ENCODE assay signal across 28 cellular contexts in the genomic region with DNA sequence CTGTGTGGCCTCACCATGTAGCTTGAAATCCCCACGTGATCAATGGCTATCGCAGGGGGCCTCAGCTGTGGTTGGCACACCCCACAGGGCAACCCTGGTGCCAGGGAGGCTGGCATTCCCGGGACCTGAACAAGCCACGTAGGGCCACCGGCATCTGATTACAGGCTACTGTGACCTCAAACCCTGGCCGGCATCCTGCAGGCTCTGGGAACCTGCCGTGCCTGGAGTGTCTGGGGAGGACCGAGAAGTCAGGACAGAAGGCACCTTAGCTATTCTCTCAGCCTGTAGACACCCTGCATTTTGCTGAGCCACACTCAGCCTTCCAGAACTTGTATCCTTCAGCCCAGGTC.
"Had no signal": no experiment of that assay in that cellular context is flagged by ENCODE, and none has a peak within 500 bp of the region (broad histone marks: within the 10 kb centered on the region; RNA-seq: fewer than 3 reads in every experiment).

No MANE protein-coding gene starts in this region.

- ATAC-seq: activated CD4-positive, alpha-beta T cell treated with anti-CD3 and anti-CD28 coated beads for 36 hours; effector memory CD8-positive, alpha-beta T cell; left cardiac atrium; naive thymus-derived CD4-positive, alpha-beta T cell; sciatic nerve; stimulated activated naive CD8-positive, alpha-beta T cell treated with anti-CD3 and anti-CD28 coated beads, Interleukin-15, amount 100 ng/mL, for 72 hours had no signal

- H3K79me2 ChIP-seq: hepatocyte had no signal

- DNase-seq: activated CD4-positive, alpha-beta T cell treated with anti-CD3 and anti-CD28 coated beads for 36 hours; activated CD4-positive, CD25-positive, alpha-beta regulatory T cell; activated effector memory CD4-positive, alpha-beta T cell treated with anti-CD3 and anti-CD28 coated beads, Interleukin-2, amount 50 U/mL, for 16 hours; activated naive CD4-positive, alpha-beta T cell treated with anti-CD3 and anti-CD28 coated beads for 36 hours; activated naive CD8-positive, alpha-beta T cell treated with anti-CD3 and anti-CD28 coated beads, Interleukin-2, amount 10 ng/mL, durations not matched to agents 7 days and 5 days; amniotic stem cell; brain microvascular endothelial cell; cortex of kidney; effector memory CD8-positive, alpha-beta T cell; gastrocnemius medialis; left cardiac atrium; mammary epithelial cell; naive thymus-derived CD4-positive, alpha-beta T cell; occipital lobe; posterior cingulate gyrus; stimulated activated CD4-positive, alpha-beta T cell treated with anti-CD3 and anti-CD28 coated beads, Interleukin-4, amount 100 ng/mL, for 4 hours; stimulated activated CD8-positive, alpha-beta memory T cell treated with anti-CD3 and anti-CD28 coated beads, Interleukin-4, amount 100 ng/mL, for 48 hours; stimulated activated naive CD8-positive, alpha-beta T cell treated with anti-CD3 and anti-CD28 coated beads, Interleukin-15, amount 100 ng/mL, for 72 hours; uterus had no signal

- H3K27me3 ChIP-seq: brain microvascular endothelial cell, gastrocnemius medialis, hepatocyte, uterus had no signal

- H3K36me3 Mint-ChIP-seq: activated naive CD8-positive, alpha-beta T cell treated with anti-CD3 and anti-CD28 coated beads, Interleukin-2, amount 10 ng/mL, durations not matched to agents 7 days and 5 days; naive thymus-derived CD4-positive, alpha-beta T cell; stimulated activated memory B cell treated with anti-CD40 and anti-IgM and Interleukin-4, amounts not matched to agents 10 μg/mL and 1 μg/mL and 100 μg/mL, for 72 hours; type B pancreatic cell had no signal

- H3K4me3 ChIP-seq: gastrocnemius medialis, hepatocyte, uterus had no signal

- H3K9me3 Mint-ChIP-seq: activated naive CD4-positive, alpha-beta T cell treated with anti-CD3 and anti-CD28 coated beads for 36 hours; activated naive CD8-positive, alpha-beta T cell treated with anti-CD3 and anti-CD28 coated beads, Interleukin-2, amount 10 ng/mL, durations not matched to agents 7 days and 5 days; activated T-helper 1 cell treated with anti-CD3 and anti-CD28 coated beads, Interleukin-12 subunit alpha, Interleukin-12 subunit beta, Interleukin-2, Interleukin-4 antibody, amounts not matched to agents 30 ng/mL and 10 ng/mL and 1 ng/mL, durations not matched to agents 14 hours and 24 hours and 36 hours; effector memory CD8-positive, alpha-beta T cell; mesothelial cell of epicardium; naive thymus-derived CD4-positive, alpha-beta T cell; stimulated activated memory B cell treated with anti-CD40 and anti-IgM and Interleukin-4, amounts not matched to agents 10 μg/mL and 1 μg/mL and 100 μg/mL, for 72 hours; stimulated activated naive CD8-positive, alpha-beta T cell treated with anti-CD3 and anti-CD28 coated beads, Interleukin-15, amount 100 ng/mL, for 72 hours; type B pancreatic cell had no signal

- H3K4me1 Mint-ChIP-seq: activated CD4-positive, alpha-beta T cell treated with anti-CD3 and anti-CD28 coated beads for 36 hours; naive thymus-derived CD4-positive, alpha-beta T cell; stimulated activated memory B cell treated with anti-CD40 and anti-IgM and Interleukin-4, amounts not matched to agents 10 μg/mL and 1 μg/mL and 100 μg/mL, for 72 hours; stimulated activated naive CD8-positive, alpha-beta T cell treated with anti-CD3 and anti-CD28 coated beads, Interleukin-15, amount 100 ng/mL, for 72 hours had no signal

- H3K9me3 ChIP-seq: gastrocnemius medialis, uterus had no signal

- H3K36me3 ChIP-seq: gastrocnemius medialis, uterus had no signal

- H3K27me3 Mint-ChIP-seq: activated CD4-positive, alpha-beta T cell treated with anti-CD3 and anti-CD28 coated beads for 36 hours; activated naive CD8-positive, alpha-beta T cell treated with anti-CD3 and anti-CD28 coated beads, Interleukin-2, amount 10 ng/mL, durations not matched to agents 7 days and 5 days; stimulated activated memory B cell treated with anti-CD40 and anti-IgM and Interleukin-4, amounts not matched to agents 10 μg/mL and 1 μg/mL and 100 μg/mL, for 72 hours had no signal

- H3K4me1 ChIP-seq: uterus had no signal

- FAIRE-seq: astrocyte, keratinocyte, small intestine had no signal

- H2AFZ ChIP-seq: hepatocyte had no signal

- H3K4me3 Mint-ChIP-seq: activated CD4-positive, alpha-beta T cell treated with anti-CD3 and anti-CD28 coated beads for 36 hours; activated naive CD4-positive, alpha-beta T cell treated with anti-CD3 and anti-CD28 coated beads for 36 hours; activated naive CD8-positive, alpha-beta T cell treated with anti-CD3 and anti-CD28 coated beads, Interleukin-2, amount 10 ng/mL, durations not matched to agents 7 days and 5 days; activated T-helper 1 cell treated with anti-CD3 and anti-CD28 coated beads, Interleukin-12 subunit alpha, Interleukin-12 subunit beta, Interleukin-2, Interleukin-4 antibody, amounts not matched to agents 30 ng/mL and 10 ng/mL and 1 ng/mL, durations not matched to agents 14 hours and 24 hours and 36 hours; effector memory CD8-positive, alpha-beta T cell; mesothelial cell of epicardium; naive thymus-derived CD4-positive, alpha-beta T cell; stimulated activated memory B cell treated with anti-CD40 and anti-IgM and Interleukin-4, amounts not matched to agents 10 μg/mL and 1 μg/mL and 100 μg/mL, for 72 hours; stimulated activated naive CD8-positive, alpha-beta T cell treated with anti-CD3 and anti-CD28 coated beads, Interleukin-15, amount 100 ng/mL, for 72 hours; type B pancreatic cell had no signal

- H3K27ac Mint-ChIP-seq: activated CD4-positive, alpha-beta T cell treated with anti-CD3 and anti-CD28 coated beads for 36 hours; activated naive CD4-positive, alpha-beta T cell treated with anti-CD3 and anti-CD28 coated beads for 36 hours; activated naive CD8-positive, alpha-beta T cell treated with anti-CD3 and anti-CD28 coated beads, Interleukin-2, amount 10 ng/mL, durations not matched to agents 7 days and 5 days; activated T-helper 1 cell treated with anti-CD3 and anti-CD28 coated beads, Interleukin-12 subunit alpha, Interleukin-12 subunit beta, Interleukin-2, Interleukin-4 antibody, amounts not matched to agents 30 ng/mL and 10 ng/mL and 1 ng/mL, durations not matched to agents 14 hours and 24 hours and 36 hours; effector memory CD8-positive, alpha-beta T cell; mesothelial cell of epicardium; naive thymus-derived CD4-positive, alpha-beta T cell; stimulated activated memory B cell treated with anti-CD40 and anti-IgM and Interleukin-4, amounts not matched to agents 10 μg/mL and 1 μg/mL and 100 μg/mL, for 72 hours; stimulated activated naive CD8-positive, alpha-beta T cell treated with anti-CD3 and anti-CD28 coated beads, Interleukin-15, amount 100 ng/mL, for 72 hours; type B pancreatic cell had no signal

- H3K4me2 ChIP-seq: hepatocyte had no signal

- H3K27ac ChIP-seq: brain microvascular endothelial cell, gastrocnemius medialis, hepatocyte, uterus had no signal
